In the genomic region with DNA sequence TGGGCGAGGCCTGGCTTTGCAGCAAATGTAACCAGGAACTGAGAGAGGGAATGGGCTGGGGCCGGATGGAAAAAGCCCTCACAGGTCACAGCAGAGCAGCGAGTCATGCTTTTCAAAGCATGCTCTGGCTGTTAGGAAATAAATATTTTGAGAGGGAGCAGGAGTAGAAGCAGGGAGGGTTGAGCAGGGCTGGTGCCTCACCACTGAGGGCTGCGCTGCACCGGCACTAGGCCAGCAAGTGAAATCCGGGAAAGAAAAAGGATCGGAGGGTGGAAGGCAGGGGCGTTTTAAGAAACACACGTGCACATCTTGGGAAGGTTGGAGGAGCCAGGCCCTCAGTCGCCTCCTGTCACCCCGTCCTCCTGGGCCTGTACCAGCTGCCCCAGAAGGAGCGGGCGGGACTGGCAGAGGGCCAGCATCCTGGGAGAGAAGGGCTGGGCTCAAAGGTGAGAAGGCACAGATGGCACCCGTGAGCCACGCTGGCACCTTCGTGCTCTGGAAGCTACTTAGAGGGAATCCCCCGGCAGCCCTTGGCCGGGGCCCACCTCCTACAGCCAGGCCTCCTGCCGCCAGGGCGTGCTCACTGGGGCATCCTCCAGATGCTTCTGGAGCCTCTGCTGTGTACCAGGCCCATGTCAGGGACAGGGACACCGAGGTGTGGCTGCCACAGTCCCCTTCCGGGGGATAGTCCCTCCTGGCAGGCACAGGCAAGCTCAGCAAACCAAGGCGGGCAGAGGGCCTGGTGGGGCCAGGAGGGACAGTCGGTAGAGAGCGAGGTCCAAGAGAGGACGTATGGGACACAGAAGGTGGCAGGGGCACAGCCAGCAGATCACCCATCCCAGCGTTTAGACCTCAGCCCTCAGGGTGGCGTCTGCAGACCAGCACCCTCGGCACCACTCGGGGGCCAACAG, we compare ENCODE assay signal across 9 cellular contexts.
DNase-seq lines count a peak whose midpoint lies in the region; ATAC-seq and TF ChIP-seq lines count a peak whose summit lies in the region.
"Had no signal": no experiment of that assay in that cellular context is flagged by ENCODE, and none has a peak within 500 bp of the region (broad histone marks: within the 10 kb centered on the region; RNA-seq: fewer than 3 reads in every experiment).

No MANE protein-coding gene starts in this region.

- TF ChIP-seq CTCF in astrocyte of the spinal cord (IDR thresholded peaks at IDR 0.05; ENCODE audit: low read depth, low read length): no peak
- no peak for TF ChIP-seq CTCF in left lung (IDR thresholded peaks at IDR 0.05)
- TF ChIP-seq CTCF in transverse colon (IDR thresholded peaks at IDR 0.05): no peak

- H3K9me3 ChIP-seq in left lung (no peaks in the 10 kb centered on the region), transverse colon (no peaks in the 10 kb centered on the region)

- ATAC-seq in activated naive CD4-positive, alpha-beta T cell treated with anti-CD3 and anti-CD28 coated beads, Interleukin-2, amount 50 U/mL, for 72 hours: no peak
- ATAC-seq in left lung: peak; percentile 14
- ATAC-seq in GM21528 (IDR thresholded peaks at IDR 0.05; ENCODE audit: low FRiP score, unreplicated experiment): no peak
- ATAC-seq in HG03571 (IDR thresholded peaks at IDR 0.05; ENCODE audit: unreplicated experiment): no peak

- no peak for TF ChIP-seq EP300 in transverse colon (IDR thresholded peaks at IDR 0.05; ENCODE audit: low read depth)

- peaks cover 0 to 12% of the 10 kb centered on the region in 2 donors for H3K4me1 ChIP-seq in left lung
- peaks cover 12 to 40% (median 30%) of the 10 kb centered on the region in 4 donors for H3K4me1 ChIP-seq in transverse colon

- CTCF ChIA-PET in activated naive CD4-positive, alpha-beta T cell treated with anti-CD3 and anti-CD28 coated beads, Interleukin-2, amount 10 ng/mL, durations not matched to agents 7 days and 5 days (lab: Charles Lee): no interaction called here

- H3K4me3 ChIP-seq in astrocyte of the spinal cord (ENCODE audit: low read depth, low read length) (no peak overlapping the region), left lung (no peak overlapping the region), transverse colon (no peak overlapping the region)

- H3K27me3 ChIP-seq in left lung (no peaks in the 10 kb centered on the region), transverse colon (no peaks in the 10 kb centered on the region)

- intact Hi-C loops in left lung (cut with DNase I) (no loop called here), transverse colon (cut with DNase I; ENCODE audit: low total_unique reads) (no loop called here), cardiac septum (cut with DNase I) (no loop called here)

- H3K27ac Mint-ChIP-seq in activated naive CD4-positive, alpha-beta T cell treated with anti-CD3 and anti-CD28 coated beads, Interleukin-2, amount 50 U/mL, for 72 hours: peak overlapping the region; percentile 79 to 82
- no peak overlapping the region for H3K27ac Mint-ChIP-seq in activated naive CD4-positive, alpha-beta T cell treated with anti-CD3 and anti-CD28 coated beads, Interleukin-2, amount 10 ng/mL, durations not matched to agents 7 days and 5 days

- H3K36me3 Mint-ChIP-seq in activated naive CD4-positive, alpha-beta T cell treated with anti-CD3 and anti-CD28 coated beads, Interleukin-2, amount 50 U/mL, for 72 hours: peaks cover 0 to 6% of the 10 kb centered on the region in 2 donors
- peaks cover 18% of the 10 kb centered on the region for H3K36me3 Mint-ChIP-seq in activated naive CD4-positive, alpha-beta T cell treated with anti-CD3 and anti-CD28 coated beads, Interleukin-2, amount 10 ng/mL, durations not matched to agents 7 days and 5 days

- TF ChIP-seq POLR2A in transverse colon (IDR thresholded peaks at IDR 0.05): no peak

- H3K27me3 Mint-ChIP-seq in activated naive CD4-positive, alpha-beta T cell treated with anti-CD3 and anti-CD28 coated beads, Interleukin-2, amount 10 ng/mL, durations not matched to agents 7 days and 5 days: no peaks in the 10 kb centered on the region

- peaks cover under 1% of the 10 kb centered on the region for H3K4me1 Mint-ChIP-seq in activated naive CD4-positive, alpha-beta T cell treated with anti-CD3 and anti-CD28 coated beads, Interleukin-2, amount 10 ng/mL, durations not matched to agents 7 days and 5 days

- no peaks in the 10 kb centered on the region for H3K9me3 Mint-ChIP-seq in activated naive CD4-positive, alpha-beta T cell treated with anti-CD3 and anti-CD28 coated beads, Interleukin-2, amount 50 U/mL, for 72 hours
- no peaks in the 10 kb centered on the region for H3K9me3 Mint-ChIP-seq in activated naive CD4-positive, alpha-beta T cell treated with anti-CD3 and anti-CD28 coated beads, Interleukin-2, amount 10 ng/mL, durations not matched to agents 7 days and 5 days

- H3K27ac ChIP-seq in left lung (no peak overlapping the region), transverse colon (peak overlapping the region; percentile 72 to 85 (median 82))
- H3K27ac ChIP-seq: C4-2B had no signal

- in situ Hi-C loops in astrocyte of the spinal cord (cut with HindIII; ENCODE audit: low sequenced_read_pairs) (no loop called here), transverse colon (cut with MboI; ENCODE audit: low pct_ligation_motif_present in 1 of 4, low pct_unique_long_range_greater_than_20kb in 1 of 4, low sequenced_read_pairs in 3 of 4) (no loop called here)

- DNase-seq in activated naive CD4-positive, alpha-beta T cell treated with anti-CD3 and anti-CD28 coated beads, Interleukin-2, amount 50 U/mL, for 72 hours (ENCODE audit: low spot score in 2 of 2): no peak
- DNase-seq in activated naive CD4-positive, alpha-beta T cell treated with anti-CD3 and anti-CD28 coated beads, Interleukin-2, amount 10 ng/mL, durations not matched to agents 7 days and 5 days: no peak
- DNase-seq in astrocyte of the spinal cord (ENCODE audit: low read depth, low spot score) (peak; percentile 71), left lung (peak in 1 of 2 donors; percentile 81), transverse colon (peak; percentile 84), cardiac septum (ENCODE audit: low spot score) (no peak)

- WGBS in transverse colon (ENCODE audit: low coverage in 1 of 2), 2 donors: 60 to 67% methylated on average over 4 to 29 of the region's 30 CpGs

- peaks cover 0 to 71% of the 10 kb centered on the region in 2 donors for H3K36me3 ChIP-seq in left lung
- H3K36me3 ChIP-seq in transverse colon: peaks cover 0 to 32% (median 9%) of the 10 kb centered on the region in 4 donors

- no peak overlapping the region for H3K4me3 Mint-ChIP-seq in activated naive CD4-positive, alpha-beta T cell treated with anti-CD3 and anti-CD28 coated beads, Interleukin-2, amount 10 ng/mL, durations not matched to agents 7 days and 5 days

Comparison
In these comparisons a context has a peak if more than half of its experiments do, and no peak if none do; other contexts are left out.
1. DNase-seq: peak in astrocyte of the spinal cord (single experiment) and transverse colon (single experiment); none in activated naive CD4-positive, alpha-beta T cell treated with anti-CD3 and anti-CD28 coated beads, Interleukin-2, amount 50 U/mL, for 72 hours (0 of 2), activated naive CD4-positive, alpha-beta T cell treated with anti-CD3 and anti-CD28 coated beads, Interleukin-2, amount 10 ng/mL, durations not matched to agents 7 days and 5 days (single experiment) and cardiac septum (single experiment).
2. H3K27ac ChIP-seq: peak in transverse colon (4 of 4); none in left lung (0 of 2).